ENCODE assay signal across 2 cellular contexts in the genomic region with DNA sequence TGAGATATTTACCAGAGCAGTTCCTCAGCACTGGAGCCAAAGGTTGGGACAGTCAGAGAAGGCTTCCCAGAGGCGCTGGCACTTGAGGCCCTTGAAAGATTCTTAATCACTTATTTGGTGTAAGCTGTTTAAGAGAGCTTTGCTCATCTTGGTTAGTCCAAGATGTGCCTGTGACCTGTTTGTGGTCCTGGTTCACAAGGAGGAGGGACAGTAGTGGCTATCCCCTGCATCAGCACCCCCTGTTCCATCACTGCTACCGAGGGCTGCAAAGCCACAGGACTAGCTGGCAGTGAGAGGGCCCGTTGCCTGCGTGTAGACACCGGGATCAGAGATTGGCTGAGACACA.
A peak's percentile ranks its signal among the peaks of the same experiment; 100 is the strongest.
TF ChIP-seq lines count a peak whose summit lies in the region.

No MANE protein-coding gene starts in this region.

TF ChIP-seq in A549, 52 proteins besides CTCF, POLR2A, EP300 and RAD21:
- TF ChIP-seq HOXB5 (CRISPR knock-in tag; IDR thresholded peaks at IDR 0.05): no peak
- TF ChIP-seq HEYL (CRISPR knock-in tag; IDR thresholded peaks at IDR 0.05): no peak
- no peak for TF ChIP-seq RNF2 (IDR thresholded peaks at IDR 0.05; ENCODE audit: borderline replicate concordance, low read depth)
- TF ChIP-seq CBX2 (IDR thresholded peaks at IDR 0.05; ENCODE audit: borderline replicate concordance, low read depth): no peak
- TF ChIP-seq, protein P1, sequence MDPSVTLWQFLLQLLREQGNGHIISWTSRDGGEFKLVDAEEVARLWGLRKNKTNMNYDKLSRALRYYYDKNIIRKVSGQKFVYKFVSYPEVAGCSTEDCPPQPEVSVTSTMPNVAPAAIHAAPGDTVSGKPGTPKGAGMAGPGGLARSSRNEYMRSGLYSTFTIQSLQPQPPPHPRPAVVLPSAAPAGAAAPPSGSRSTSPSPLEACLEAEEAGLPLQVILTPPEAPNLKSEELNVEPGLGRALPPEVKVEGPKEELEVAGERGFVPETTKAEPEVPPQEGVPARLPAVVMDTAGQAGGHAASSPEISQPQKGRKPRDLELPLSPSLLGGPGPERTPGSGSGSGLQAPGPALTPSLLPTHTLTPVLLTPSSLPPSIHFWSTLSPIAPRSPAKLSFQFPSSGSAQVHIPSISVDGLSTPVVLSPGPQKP (IDR thresholded peaks at IDR 0.05; ENCODE audit: low read depth, low read length): no peak
- no peak for TF ChIP-seq CBX8 (IDR thresholded peaks at IDR 0.05)
- no peak for TF ChIP-seq USF2 (IDR thresholded peaks at IDR 0.05)
- TF ChIP-seq NFE2L2 (conservative IDR thresholded peaks at IDR 0.05; ENCODE audit: low read length): no peak
- TF ChIP-seq POLR2AphosphoS2 (conservative IDR thresholded peaks at IDR 0.05; ENCODE audit: low read length): no peak
- TF ChIP-seq SMC3 (IDR thresholded peaks at IDR 0.05): no peak
- no peak for TF ChIP-seq CHD4 (IDR thresholded peaks at IDR 0.05; ENCODE audit: borderline replicate concordance)
- TF ChIP-seq JUN (IDR thresholded peaks at IDR 0.05): no peak
- no peak for TF ChIP-seq EHF (CRISPR knock-in tag; IDR thresholded peaks at IDR 0.05)
- TF ChIP-seq PHF8 (IDR thresholded peaks at IDR 0.05; ENCODE audit: borderline replicate concordance, low read depth): no peak
- TF ChIP-seq, protein P2, sequence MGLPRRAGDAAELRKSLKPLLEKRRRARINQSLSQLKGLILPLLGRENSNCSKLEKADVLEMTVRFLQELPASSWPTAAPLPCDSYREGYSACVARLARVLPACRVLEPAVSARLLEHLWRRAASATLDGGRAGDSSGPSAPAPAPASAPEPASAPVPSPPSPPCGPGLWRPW (IDR thresholded peaks at IDR 0.05): no peak

TF ChIP-seq in HepG2, 621 proteins besides CTCF, POLR2A, EP300 and RAD21 (continues in another document):
- TF ChIP-seq SMYD3 (CRISPR knock-in tag; IDR thresholded peaks at IDR 0.05) (0 out of 2 replicates have a peak, but pooled peaks have one; percentile 57), ZFY (CRISPR knock-in tag; IDR thresholded peaks at IDR 0.05) (0 out of 2 replicates have a peak, but pooled peaks have one; percentile 5), ZNF614 (CRISPR knock-in tag; IDR thresholded peaks at IDR 0.05; ENCODE audit: borderline replicate concordance) (0 out of 2 replicates have a peak, but pooled peaks have one; percentile 11), ZNF451 (CRISPR knock-in tag; IDR thresholded peaks at IDR 0.05) (no peak), WIZ (CRISPR knock-in tag; IDR thresholded peaks at IDR 0.05) (0 out of 2 replicates have a peak, but pooled peaks have one; percentile 50), SMARCC2 (IDR thresholded peaks at IDR 0.05) (no peak), AGO2 (optimal IDR thresholded peaks at IDR 0.05; ENCODE audit: low read depth, low read length) (no peak), ZFP37 (CRISPR knock-in tag; IDR thresholded peaks at IDR 0.05; ENCODE audit: borderline replicate concordance) (0 out of 2 replicates have a peak, but pooled peaks have one; percentile 20), REPIN1 (CRISPR knock-in tag; IDR thresholded peaks at IDR 0.05; ENCODE audit: borderline replicate concordance, low read depth) (peak; percentile 40; the same call in 1 of the 2 replicates), ZSCAN30 (CRISPR knock-in tag; IDR thresholded peaks at IDR 0.05) (no peak), HMGXB3 (CRISPR knock-in tag; IDR thresholded peaks at IDR 0.05; ENCODE audit: borderline replicate concordance) (peak; percentile 16; the same call in 1 of the 2 replicates), ZNF501 (CRISPR knock-in tag; IDR thresholded peaks at IDR 0.05) (no peak), ZNF589 (CRISPR knock-in tag; conservative IDR thresholded peaks at IDR 0.05) (no peak), KDM3A (CRISPR knock-in tag; IDR thresholded peaks at IDR 0.05; ENCODE audit: low read depth) (0 out of 2 replicates have a peak, but pooled peaks have one; percentile 38), KDM2A (CRISPR knock-in tag; IDR thresholded peaks at IDR 0.05; ENCODE audit: borderline replicate concordance, low read depth) (no peak; the same call in 1 of the 2 replicates), SNAPC2 (CRISPR knock-in tag; IDR thresholded peaks at IDR 0.05) (0 out of 2 replicates have a peak, but pooled peaks have one; percentile 79), IRF9 (CRISPR knock-in tag; IDR thresholded peaks at IDR 0.05; ENCODE audit: borderline replicate concordance) (peak; percentile 47; the same call in 1 of the 2 replicates), SIN3A (IDR thresholded peaks at IDR 0.05; ENCODE audit: borderline replicate concordance, low read depth, low read length) (no peak), TCF12 (IDR thresholded peaks at IDR 0.05) (no peak), TCF12 (CRISPR knock-in tag; IDR thresholded peaks at IDR 0.05) (no peak; the same call in 1 of the 2 replicates), CREM (IDR thresholded peaks at IDR 0.05) (no peak), CREM (CRISPR knock-in tag; IDR thresholded peaks at IDR 0.05) (no peak), ZNF296 (CRISPR knock-in tag; conservative IDR thresholded peaks at IDR 0.05) (no peak), XRCC5 (optimal IDR thresholded peaks at IDR 0.05; ENCODE audit: low read length) (no peak), MTF2 (CRISPR knock-in tag; IDR thresholded peaks at IDR 0.05; ENCODE audit: borderline replicate concordance) (no peak), SRSF4 (IDR thresholded peaks at IDR 0.05; ENCODE audit: low read depth, low read length, poor library complexity, severe bottlenecking) (no peak), ARID5B (CRISPR knock-in tag; IDR thresholded peaks at IDR 0.05) (no peak), ZNF232 (CRISPR knock-in tag; IDR thresholded peaks at IDR 0.05; ENCODE audit: borderline replicate concordance) (0 out of 2 replicates have a peak, but pooled peaks have one; percentile 28), ZNF460 (CRISPR knock-in tag; IDR thresholded peaks at IDR 0.05; ENCODE audit: borderline replicate concordance) (no peak), NR0B2 (CRISPR knock-in tag; IDR thresholded peaks at IDR 0.05) (no peak)
- TF ChIP-seq, protein P3, sequence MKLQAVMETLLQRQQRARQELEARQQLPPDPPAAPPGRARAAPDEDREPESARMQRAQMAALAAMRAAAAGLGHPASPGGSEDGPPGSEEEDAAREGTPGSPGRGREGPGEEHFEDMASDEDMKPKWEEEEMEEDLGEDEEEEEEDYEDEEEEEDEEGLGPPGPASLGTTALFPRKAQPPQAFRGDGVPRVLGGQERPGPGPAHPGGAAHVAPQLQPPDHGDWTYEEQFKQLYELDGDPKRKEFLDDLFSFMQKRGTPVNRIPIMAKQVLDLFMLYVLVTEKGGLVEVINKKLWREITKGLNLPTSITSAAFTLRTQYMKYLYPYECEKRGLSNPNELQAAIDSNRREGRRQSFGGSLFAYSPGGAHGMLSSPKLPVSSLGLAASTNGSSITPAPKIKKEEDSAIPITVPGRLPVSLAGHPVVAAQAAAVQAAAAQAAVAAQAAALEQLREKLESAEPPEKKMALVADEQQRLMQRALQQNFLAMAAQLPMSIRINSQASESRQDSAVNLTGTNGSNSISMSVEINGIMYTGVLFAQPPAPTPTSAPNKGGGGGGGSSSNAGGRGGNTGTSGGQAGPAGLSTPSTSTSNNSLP (IDR thresholded peaks at IDR 0.05; ENCODE audit: low read depth, low read length): no peak
- TF ChIP-seq, protein P4, sequence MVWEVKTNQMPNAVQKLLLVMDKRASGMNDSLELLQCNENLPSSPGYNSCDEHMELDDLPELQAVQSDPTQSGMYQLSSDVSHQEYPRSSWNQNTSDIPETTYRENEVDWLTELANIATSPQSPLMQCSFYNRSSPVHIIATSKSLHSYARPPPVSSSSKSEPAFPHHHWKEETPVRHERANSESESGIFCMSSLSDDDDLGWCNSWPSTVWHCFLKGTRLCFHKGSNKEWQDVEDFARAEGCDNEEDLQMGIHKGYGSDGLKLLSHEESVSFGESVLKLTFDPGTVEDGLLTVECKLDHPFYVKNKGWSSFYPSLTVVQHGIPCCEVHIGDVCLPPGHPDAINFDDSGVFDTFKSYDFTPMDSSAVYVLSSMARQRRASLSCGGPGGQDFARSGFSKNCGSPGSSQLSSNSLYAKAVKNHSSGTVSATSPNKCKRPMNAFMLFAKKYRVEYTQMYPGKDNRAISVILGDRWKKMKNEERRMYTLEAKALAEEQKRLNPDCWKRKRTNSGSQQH (CRISPR knock-in tag; IDR thresholded peaks at IDR 0.05; ENCODE audit: low read depth): 0 out of 2 replicates have a peak, but pooled peaks have one; percentile 17
- TF ChIP-seq, protein P5, sequence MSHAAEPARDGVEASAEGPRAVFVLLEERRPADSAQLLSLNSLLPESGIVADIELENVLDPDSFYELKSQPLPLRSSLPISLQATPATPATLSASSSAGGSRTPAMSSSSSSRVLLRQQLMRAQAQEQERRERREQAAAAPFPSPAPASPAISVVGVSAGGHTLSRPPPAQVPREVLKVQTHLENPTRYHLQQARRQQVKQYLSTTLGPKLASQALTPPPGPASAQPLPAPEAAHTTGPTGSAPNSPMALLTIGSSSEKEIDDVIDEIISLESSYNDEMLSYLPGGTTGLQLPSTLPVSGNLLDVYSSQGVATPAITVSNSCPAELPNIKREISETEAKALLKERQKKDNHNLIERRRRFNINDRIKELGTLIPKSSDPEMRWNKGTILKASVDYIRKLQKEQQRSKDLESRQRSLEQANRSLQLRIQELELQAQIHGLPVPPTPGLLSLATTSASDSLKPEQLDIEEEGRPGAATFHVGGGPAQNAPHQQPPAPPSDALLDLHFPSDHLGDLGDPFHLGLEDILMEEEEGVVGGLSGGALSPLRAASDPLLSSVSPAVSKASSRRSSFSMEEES (CRISPR knock-in tag; IDR thresholded peaks at IDR 0.05): 0 out of 2 replicates have a peak, but pooled peaks have one; percentile 27
- TF ChIP-seq, protein P6, sequence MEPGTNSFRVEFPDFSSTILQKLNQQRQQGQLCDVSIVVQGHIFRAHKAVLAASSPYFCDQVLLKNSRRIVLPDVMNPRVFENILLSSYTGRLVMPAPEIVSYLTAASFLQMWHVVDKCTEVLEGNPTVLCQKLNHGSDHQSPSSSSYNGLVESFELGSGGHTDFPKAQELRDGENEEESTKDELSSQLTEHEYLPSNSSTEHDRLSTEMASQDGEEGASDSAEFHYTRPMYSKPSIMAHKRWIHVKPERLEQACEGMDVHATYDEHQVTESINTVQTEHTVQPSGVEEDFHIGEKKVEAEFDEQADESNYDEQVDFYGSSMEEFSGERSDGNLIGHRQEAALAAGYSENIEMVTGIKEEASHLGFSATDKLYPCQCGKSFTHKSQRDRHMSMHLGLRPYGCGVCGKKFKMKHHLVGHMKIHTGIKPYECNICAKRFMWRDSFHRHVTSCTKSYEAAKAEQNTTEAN (CRISPR knock-in tag; conservative IDR thresholded peaks at IDR 0.05): no peak
